11 cellular contexts compared by ENCODE assay signal in genomic region chr15:88656760-88657221, GRCh38. TPM values are rescaled to one million over a fixed set of nuclear protein-coding genes. Genes with fewer than 3 reads are reported as not detected.
A peak's percentile ranks its signal among the peaks of the same experiment; 100 is the strongest.
DNase-seq lines count a peak whose midpoint lies in the region; ATAC-seq and TF ChIP-seq lines count a peak whose summit lies in the region.
"Had no signal": no experiment of that assay in that cellular context is flagged by ENCODE, and none has a peak within 500 bp of the region (broad histone marks: within the 10 kb centered on the region; RNA-seq: fewer than 3 reads in every experiment).

No MANE protein-coding gene starts in this region.

- no peak for ATAC-seq in stimulated activated naive CD8-positive, alpha-beta T cell treated with anti-CD3 and anti-CD28 coated beads, Interleukin-15, Interleukin-2, amounts not matched to agents 100 U/mL and 50 U/mL, for 24 hours
- ATAC-seq in HG02870 (IDR thresholded peaks at IDR 0.05; ENCODE audit: unreplicated experiment): peak; percentile 93

- no peak for DNase-seq in stimulated activated naive CD8-positive, alpha-beta T cell treated with anti-CD3 and anti-CD28 coated beads, Interleukin-15, Interleukin-2, amounts not matched to agents 100 U/mL and 50 U/mL, for 24 hours
- DNase-seq in Peyer's patch (peak in 2 of 3 donors; percentile 94), NCI-H2171 (lab: John Stamatoyannopoulos, UW) (no peak), T-helper 9 cell (no peak), NCI-H1436 (lab: John Stamatoyannopoulos, UW) (no peak)
- no peak for DNase-seq in activated CD4-positive, alpha-beta T cell treated with anti-CD3 and anti-CD28 coated beads, Interleukin-2, amount 50 U/mL, for 48 hours

- H3K36me3 ChIP-seq in Peyer's patch: no peaks in the 10 kb centered on the region
- H3K36me3 ChIP-seq: pancreas had no signal

- no peak overlapping the region for H3K4me3 ChIP-seq in Peyer's patch
- H3K4me3 ChIP-seq: pancreas had no signal

- H3K27me3 ChIP-seq in Peyer's patch: no peaks in the 10 kb centered on the region
- H3K27me3 ChIP-seq: pancreas had no signal

- H3K9me3 Mint-ChIP-seq in stimulated activated naive CD8-positive, alpha-beta T cell treated with anti-CD3 and anti-CD28 coated beads, Interleukin-15, Interleukin-2, amounts not matched to agents 100 ng/mL and 50 ng/mL, for 24 hours: no peaks in the 10 kb centered on the region
- H3K9me3 Mint-ChIP-seq: activated naive CD4-positive, alpha-beta T cell treated with anti-CD3 and anti-CD28 coated beads, Interleukin-2, amount 50 U/mL, for 24 hours had no signal

- peaks cover 4% of the 10 kb centered on the region for H3K36me3 Mint-ChIP-seq in stimulated activated naive CD8-positive, alpha-beta T cell treated with anti-CD3 and anti-CD28 coated beads, Interleukin-15, Interleukin-2, amounts not matched to agents 100 ng/mL and 50 ng/mL, for 24 hours (ENCODE audit: low read depth)
- H3K36me3 Mint-ChIP-seq: activated naive CD4-positive, alpha-beta T cell treated with anti-CD3 and anti-CD28 coated beads, Interleukin-2, amount 50 U/mL, for 24 hours had no signal

- H3K27ac Mint-ChIP-seq in stimulated activated naive CD8-positive, alpha-beta T cell treated with anti-CD3 and anti-CD28 coated beads, Interleukin-15, Interleukin-2, amounts not matched to agents 100 ng/mL and 50 ng/mL, for 24 hours: peak overlapping the region; percentile 31

- H3K4me3 Mint-ChIP-seq in stimulated activated naive CD8-positive, alpha-beta T cell treated with anti-CD3 and anti-CD28 coated beads, Interleukin-15, Interleukin-2, amounts not matched to agents 100 ng/mL and 50 ng/mL, for 24 hours: no peak overlapping the region
- H3K4me3 Mint-ChIP-seq: activated naive CD4-positive, alpha-beta T cell treated with anti-CD3 and anti-CD28 coated beads, Interleukin-2, amount 50 U/mL, for 24 hours had no signal

- no peaks in the 10 kb centered on the region for H3K9me3 ChIP-seq in Peyer's patch
- H3K9me3 ChIP-seq: pancreas had no signal

- TF ChIP-seq POLR2A in Peyer's patch (IDR thresholded peaks at IDR 0.05): no peak

- peak overlapping the region in 2 of 4 donors; percentile 57 to 79 for H3K27ac ChIP-seq in Peyer's patch
- H3K27ac ChIP-seq: C4-2B, pancreas had no signal

- peaks cover 77% of the 10 kb centered on the region for H3K4me1 Mint-ChIP-seq in stimulated activated naive CD8-positive, alpha-beta T cell treated with anti-CD3 and anti-CD28 coated beads, Interleukin-15, Interleukin-2, amounts not matched to agents 100 ng/mL and 50 ng/mL, for 24 hours (ENCODE audit: low read depth)

- TF ChIP-seq CTCF in Peyer's patch (IDR thresholded peaks at IDR 0.05): no peak

- peaks cover 0 to 6% (median 2%) of the 10 kb centered on the region in 4 donors for H3K4me1 ChIP-seq in Peyer's patch

- no peaks in the 10 kb centered on the region for H3K27me3 Mint-ChIP-seq in stimulated activated naive CD8-positive, alpha-beta T cell treated with anti-CD3 and anti-CD28 coated beads, Interleukin-15, Interleukin-2, amounts not matched to agents 100 ng/mL and 50 ng/mL, for 24 hours
- H3K27me3 Mint-ChIP-seq: activated naive CD4-positive, alpha-beta T cell treated with anti-CD3 and anti-CD28 coated beads, Interleukin-2, amount 50 U/mL, for 24 hours had no signal

RNA-seq across cellular contexts. Expression of gene ISG20, which starts 18.0 kb away (rescaled TPM):
- 10 to 100 TPM; 50.3 to 90.0 (median 70.6) TPM for total RNA-seq in Peyer's patch

RNA-seq across cellular contexts. Expression of gene AEN, which starts 35.7 kb away (rescaled TPM):
- 10 to 100 TPM in 2 of 4 donors, 1 to 10 TPM in 2; 9.6 to 17.3 (median 11.5) TPM for total RNA-seq in Peyer's patch

Comparison
In these comparisons a context has a peak if more than half of its experiments do, and no peak if none do; other contexts are left out.
1. DNase-seq: peak in Peyer's patch (2 of 3); none in stimulated activated naive CD8-positive, alpha-beta T cell treated with anti-CD3 and anti-CD28 coated beads, Interleukin-15, Interleukin-2, amounts not matched to agents 100 U/mL and 50 U/mL, for 24 hours (single experiment), NCI-H2171 (single experiment), T-helper 9 cell (single experiment), NCI-H1436 (single experiment) and activated CD4-positive, alpha-beta T cell treated with anti-CD3 and anti-CD28 coated beads, Interleukin-2, amount 50 U/mL, for 48 hours (0 of 2).